12 cellular contexts compared by ENCODE assay signal in genomic region chr5:136012041-136012804, GRCh38. TPM values are rescaled to one million over a fixed set of nuclear protein-coding genes. Genes with fewer than 3 reads are reported as not detected.
DNase-seq lines count a peak whose midpoint lies in the region; ATAC-seq and TF ChIP-seq lines count a peak whose summit lies in the region.
"Had no signal": no experiment of that assay in that cellular context is flagged by ENCODE, and none has a peak within 500 bp of the region (broad histone marks: within the 10 kb centered on the region; RNA-seq: fewer than 3 reads in every experiment).

No MANE protein-coding gene starts in this region.

- peak overlapping the region; percentile 84 for H3K23ac ChIP-seq in IMR-90 (ENCODE audit: low read depth, low read length)

- no TSS peak for BruUV-seq in IMR-90 (replicated peaks; lab: Mats Ljungman, UMichigan)

- peaks cover 18% of the 10 kb centered on the region for H3K9me1 ChIP-seq in IMR-90 (ENCODE audit: insufficient read depth, low read length)

- H2AK5ac ChIP-seq in IMR-90 (ENCODE audit: low read depth, low read length) = peak overlapping the region; percentile 15; the same call in 1 of the 2 replicates

- H3K14ac ChIP-seq in IMR-90 (replicated peaks; ENCODE audit: low read depth, low read length) = peak overlapping the region; percentile 57

- H4K20me1 ChIP-seq in IMR-90 (ENCODE audit: insufficient read depth, low read length) = no peaks in the 10 kb centered on the region

- intact Hi-C loops in IMR-90 (cut with micrococcal nuclease) = no loop called here
- intact Hi-C loops in sigmoid colon (cut with DNase I) = no loop called here
- intact Hi-C loops in psoas muscle (cut with DNase I) = no loop called here

- in situ Hi-C loops in IMR-90 (cut with MboI; ENCODE audit: low sequenced_read_pairs) = no loop called here

- dilution Hi-C loops in IMR-90 (cut with HindIII; ENCODE audit: low sequenced_read_pairs, unreplicated experiment) = no loop called here

- no CpG with 5 or more reads among the region's 3 CpGs for WGBS in IMR-90 (ENCODE audit: extremely low coverage in 2 of 2, insufficient read length in 1 of 2), 2 experiments
- 18 to 31% methylated on average over 3 of the region's 3 CpGs for WGBS in sigmoid colon, 2 donors
- 18 to 22% (median 20%) methylated on average over 3 of the region's 3 CpGs for WGBS in psoas muscle, 3 donors

- peaks cover 23% of the 10 kb centered on the region for H3K4me1 ChIP-seq in IMR-90 (ENCODE audit: control insufficient read depth, insufficient read depth, low read length)
- peaks cover 0 to 75% (median 46%) of the 10 kb centered on the region in 4 donors for H3K4me1 ChIP-seq in sigmoid colon
- H3K4me1 ChIP-seq in psoas muscle = peaks cover 8% of the 10 kb centered on the region

- H2AFZ ChIP-seq in IMR-90 (replicated peaks; ENCODE audit: low read length, poor library complexity) = no peak overlapping the region

- no peak for TF ChIP-seq RAD21 in IMR-90 (IDR thresholded peaks at IDR 0.05; ENCODE audit: low read length)

- H3K18ac ChIP-seq in IMR-90 (ENCODE audit: low read depth, low read length) = peak overlapping the region; percentile 55

- no peak overlapping the region for H3K4me3 ChIP-seq in IMR-90 (ENCODE audit: insufficient read depth, low read depth, low read length)
- peak overlapping the region; percentile 45 for H3K4me3 ChIP-seq in SK-N-MC
- H3K4me3 ChIP-seq in sigmoid colon = no peak overlapping the region
- H3K4me3 ChIP-seq in psoas muscle = no peak overlapping the region

- H3K9ac ChIP-seq in IMR-90 (ENCODE audit: low read depth, low read length) (no peak overlapping the region; the same call in 1 of the 2 replicates), SK-N-MC (ENCODE audit: insufficient read length) (no peak overlapping the region)

- CTCF ChIA-PET in IMR-90 (lab: Yijun Ruan, JAX) = interaction anchor here (1.5 kb wide), 1 partner anchor 14 kb away, joined by 4 read pairs; no protein-coding TSS in a partner anchor

- peak overlapping the region; percentile 92 for H2BK5ac ChIP-seq in IMR-90 (ENCODE audit: low read depth, low read length, poor library complexity, severe bottlenecking)

- no peak for TF ChIP-seq CTCF in IMR-90 (conservative IDR thresholded peaks at IDR 0.05; ENCODE audit: low read depth, low read length)
- TF ChIP-seq CTCF in sigmoid colon (IDR thresholded peaks at IDR 0.05) = no peak
- no peak for TF ChIP-seq CTCF in psoas muscle (IDR thresholded peaks at IDR 0.05)

- H4K91ac ChIP-seq in IMR-90 (ENCODE audit: insufficient read depth, low read depth, low read length) = peak overlapping the region; percentile 30

- H4K5ac ChIP-seq in IMR-90 (ENCODE audit: low read depth, low read length) = peak overlapping the region; percentile 15

- H3K36me3 ChIP-seq in IMR-90 (ENCODE audit: control insufficient read depth, insufficient read depth, low read length) (no peaks in the 10 kb centered on the region), SK-N-MC (ENCODE audit: insufficient read depth, low read length) (no peaks in the 10 kb centered on the region), sigmoid colon (no peaks in the 10 kb centered on the region), psoas muscle (ENCODE audit: insufficient read depth in 1 of 2, low read depth in 1 of 2) (no peaks in the 10 kb centered on the region)

- peak overlapping the region; percentile 86 for H2BK15ac ChIP-seq in IMR-90 (ENCODE audit: low read depth, low read length)

- no peaks in the 10 kb centered on the region for H3K9me3 ChIP-seq in IMR-90 (ENCODE audit: control insufficient read depth, insufficient read depth, low read length)
- no peaks in the 10 kb centered on the region for H3K9me3 ChIP-seq in SK-N-MC (ENCODE audit: low read depth, low read length)
- no peaks in the 10 kb centered on the region for H3K9me3 ChIP-seq in sigmoid colon
- no peaks in the 10 kb centered on the region for H3K9me3 ChIP-seq in psoas muscle

- DNase-seq in IMR-90 (peak; percentile 63), SK-N-MC (ENCODE audit: low read depth, low spot score) (peak; percentile 83), foreskin melanocyte (peak; percentile 75), sigmoid colon (no peak), psoas muscle (no peak), NCI-H1436 (lab: John Stamatoyannopoulos, UW) (no peak)
- DNase-seq: NCI-H1417 treated with DMSO at 0.1 percent for 48 hours; RPMI8226; stimulated activated naive CD8-positive, alpha-beta T cell treated with anti-CD3 and anti-CD28 coated beads, Interleukin-15, Interleukin-2, amounts not matched to agents 100 U/mL and 50 U/mL, for 24 hours had no signal

- POLR2A ChIA-PET in IMR-90 (lab: Charles Lee; ENCODE audit: unreplicated experiment) = interaction anchor here (0.7 to 1.6 kb wide), 2 partner anchors 19 to 20 kb away, joined by 3 to 4 read pairs; no protein-coding TSS in a partner anchor

- 0 out of 4 replicates have a peak, but pooled peaks cover 0 to 7% of the 10 kb centered on the region in 2 experiments for H3K79me1 ChIP-seq in IMR-90 (ENCODE audit: low read depth in 1 of 2, low read length in 2 of 2)

- H3K56ac ChIP-seq in IMR-90 (ENCODE audit: extremely low read depth, insufficient read depth, low read length) = peak overlapping the region; percentile 72

- TF ChIP-seq EP300 in sigmoid colon (IDR thresholded peaks at IDR 0.05) = no peak

- H4K8ac ChIP-seq in IMR-90 (ENCODE audit: low read depth in 2 of 2, low read length in 2 of 2) = peak overlapping the region; percentile 53 to 81; a peak in 2 of 4 replicates

- peak overlapping the region; percentile 94 for H2BK120ac ChIP-seq in IMR-90 (ENCODE audit: low read depth, low read length)

- H3K4me2 ChIP-seq in IMR-90 (ENCODE audit: low read depth, low read length) = no peak overlapping the region

- H3K27me3 ChIP-seq in IMR-90 (ENCODE audit: control insufficient read depth, insufficient read depth, low read length) = no peaks in the 10 kb centered on the region
- H3K27me3 ChIP-seq in sigmoid colon = no peaks in the 10 kb centered on the region
- peaks cover 0 to 2% (median 0%) of the 10 kb centered on the region in 3 donors for H3K27me3 ChIP-seq in psoas muscle (ENCODE audit: insufficient read depth in 3 of 3, low read length in 2 of 3)

- ATAC-seq in IMR-90 (ENCODE audit: low read depth) (peak; percentile 9; the same call in 1 of the 2 replicates), psoas muscle (no peak), HG02642 (IDR thresholded peaks at IDR 0.05; ENCODE audit: poor library complexity, unreplicated experiment) (no peak), HG03095 (IDR thresholded peaks at IDR 0.05; ENCODE audit: unreplicated experiment) (no peak)
- ATAC-seq: stimulated activated naive CD8-positive, alpha-beta T cell treated with anti-CD3 and anti-CD28 coated beads, Interleukin-15, Interleukin-2, amounts not matched to agents 100 U/mL and 50 U/mL, for 24 hours had no signal

- H3K4ac ChIP-seq in IMR-90 (ENCODE audit: low read depth, low read length) = peak overlapping the region; percentile 91

- no peak for TF ChIP-seq POLR2A in IMR-90 (IDR thresholded peaks at IDR 0.05; ENCODE audit: low read depth, low read length)
- TF ChIP-seq POLR2A in sigmoid colon (IDR thresholded peaks at IDR 0.05) = no peak

- H2BK20ac ChIP-seq in IMR-90 (ENCODE audit: low read depth, low read length) = peak overlapping the region; percentile 95

- no peak overlapping the region for H2AK9ac ChIP-seq in IMR-90 (replicated peaks; ENCODE audit: low read depth, low read length, poor library complexity)

- H3K27ac ChIP-seq in IMR-90 (ENCODE audit: insufficient read depth, low read length) (peak overlapping the region; percentile 78), SK-N-MC (peak overlapping the region; percentile 77), sigmoid colon (peak overlapping the region in 3 of 4 donors; percentile 21 to 84 (median 28)), psoas muscle (no peak overlapping the region)

TF ChIP-seq in IMR-90, 13 proteins besides CTCF, POLR2A, EP300 and RAD21:
- TF ChIP-seq RCOR1 (IDR thresholded peaks at IDR 0.05; ENCODE audit: insufficient replicate concordance, low read length) (no peak), RFX5 (IDR thresholded peaks at IDR 0.05; ENCODE audit: low read depth, low read length) (no peak), NFE2L2 (IDR thresholded peaks at IDR 0.05; ENCODE audit: low read depth, low read length) (no peak), MAFK (IDR thresholded peaks at IDR 0.05; ENCODE audit: low read depth, low read length) (peak; percentile 80), MAZ (IDR thresholded peaks at IDR 0.05; ENCODE audit: borderline replicate concordance, low read depth, low read length) (no peak), CEBPB (IDR thresholded peaks at IDR 0.05; ENCODE audit: low read depth, low read length) (peak; percentile 94)

RNA-seq across cellular contexts. Expression of gene TGFBI, which starts 16.6 kb away (rescaled TPM):
- 483 and 618 TPM in 2 replicates for total RNA-seq in IMR-90 (2012; rRNA removed)
- polyA plus RNA-seq in IMR-90 (2012; rRNA removed) = 1,362 and 1,551 TPM in 2 replicates
- 790 and 1,298 TPM in 2 replicates for polyA plus RNA-seq in IMR-90 (2012; cell fraction: cytosol; rRNA removed)
- polyA plus RNA-seq in IMR-90 (2012; cell fraction: nucleus; rRNA removed; ENCODE audit: low replicate concordance) = 1,060 and 1,205 TPM in 2 replicates
- total RNA-seq in sigmoid colon = 100 to 1,000 TPM in 2 of 4 donors, 10 to 100 TPM in 2; 49.2 to 178 (median 91.6) TPM
- 100 to 1,000 TPM in 1 of 3 donors, 10 to 100 TPM in 2; 48.6 to 106 (median 65.3) TPM for polyA plus RNA-seq in sigmoid colon
- total RNA-seq in psoas muscle = 10 to 100 TPM; 24.4 to 35.9 (median 30.3) TPM
- polyA plus RNA-seq in psoas muscle = 10 to 100 TPM; 18.8 to 28.3 (median 20.9) TPM

RNA-seq across cellular contexts. Expression of gene LECT2, which starts 57.4 kb away (rescaled TPM):
- total RNA-seq in IMR-90 (2012; rRNA removed) (not detected in 2 replicates), sigmoid colon (not detected), psoas muscle (not detected)
- polyA plus RNA-seq in IMR-90 (2012; rRNA removed) (not detected in 2 replicates), sigmoid colon (not detected), psoas muscle (not detected)
- polyA plus RNA-seq in IMR-90 (2012; cell fraction: cytosol; rRNA removed) = not detected in 2 replicates
- polyA plus RNA-seq in IMR-90 (2012; cell fraction: nucleus; rRNA removed; ENCODE audit: low replicate concordance) = not detected in 2 replicates
- total RNA-seq: activated CD8-positive, alpha-beta memory T cell treated with anti-CD3 and anti-CD28 coated beads for 36 hours had no signal

Comparison
In these comparisons a context has a peak if more than half of its experiments do, and no peak if none do; other contexts are left out.
1. DNase-seq: peak in IMR-90 (single experiment), SK-N-MC (single experiment) and foreskin melanocyte (single experiment); none in sigmoid colon (single experiment), psoas muscle (0 of 2) and NCI-H1436 (single experiment).